Comparison of ENCODE assay signal across 27 cellular contexts in the genomic region with DNA sequence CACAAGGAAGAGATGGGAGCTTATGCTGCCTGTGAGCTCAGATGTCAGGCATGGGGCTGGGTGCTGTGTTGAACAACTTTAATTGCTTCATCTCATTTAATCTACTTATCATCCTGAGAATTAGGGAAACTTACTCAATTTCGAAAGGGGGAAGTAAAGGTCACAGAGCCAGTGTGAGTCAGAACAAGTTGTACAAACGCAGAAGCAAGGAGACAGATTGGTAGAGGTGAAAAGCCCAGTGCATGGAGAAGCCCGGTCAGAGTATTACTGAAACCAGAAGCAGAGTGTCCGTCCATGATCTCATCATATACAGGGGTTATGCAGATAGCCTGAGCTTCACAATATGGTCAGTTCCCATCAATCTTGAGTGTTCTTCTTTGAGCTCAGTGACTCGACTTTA.
DNase-seq lines count a peak whose midpoint lies in the region; ATAC-seq, FAIRE-seq and TF ChIP-seq lines count a peak whose summit lies in the region.
"Had no signal": no experiment of that assay in that cellular context is flagged by ENCODE, and none has a peak within 500 bp of the region (broad histone marks: within the 10 kb centered on the region; RNA-seq: fewer than 3 reads in every experiment).

No MANE protein-coding gene starts in this region.

- DNase-seq in right lobe of liver, result no peak
- no peak for DNase-seq in HepG2 (ENCODE audit: low spot score)
- DNase-seq in SKM-1 (lab: John Stamatoyannopoulos, UW; ENCODE audit: unreplicated experiment), result peak; percentile 66
- peak; percentile 38 for DNase-seq in hepatocyte (ENCODE audit: low spot score)
- DNase-seq in Ammon's horn (ENCODE audit: low spot score), result no peak
- DNase-seq in stimulated activated CD4-positive, alpha-beta T cell treated with anti-CD3 and anti-CD28 coated beads, Interleukin-4, amount 100 ng/mL, for 1 hour, result no peak
- DNase-seq: activated CD4-positive, alpha-beta T cell treated with anti-CD3 and anti-CD28 coated beads for 36 hours; activated CD8-positive, alpha-beta memory T cell treated with anti-CD3 and anti-CD28 coated beads for 24 hours; activated naive CD4-positive, alpha-beta T cell treated with Interleukin-2 at 50 U/mL for 16 hours; activated T-cell treated with anti-CD3 and anti-CD28 coated beads, Interleukin-2, amount 50 U/mL, for 4 hours; adrenal gland; BE2C; cortex of kidney; DMS79 treated with DMSO at 0.1 percent for 48 hours; kidney glomerular epithelial cell; NCI-H1105; NCI-H2081; NCI-H82; stimulated activated CD4-positive, alpha-beta T cell treated with anti-CD3 and anti-CD28 coated beads, Interleukin-1b, Interleukin-23, amount 100 ng/mL, for 48 hours; T-helper 2 cell had no signal

- 24% methylated on average over 5 of the region's 5 CpGs for WGBS in right lobe of liver (ENCODE audit: insufficient coverage, low coverage, low lambda C conversion rate, missing lambda C conversion rate)
- 6% methylated on average over 5 of the region's 5 CpGs for WGBS in HepG2 (ENCODE audit: low lambda C conversion rate)
- WGBS in hepatocyte (ENCODE audit: low lambda C conversion rate, missing lambda C conversion rate), result 58% methylated on average over 5 of the region's 5 CpGs

- peak in 3 of 4 donors; percentile 21 to 54 (median 52) for ATAC-seq in right lobe of liver
- no peak for ATAC-seq in HepG2
- no peak for ATAC-seq in HG02885 (IDR thresholded peaks at IDR 0.05; ENCODE audit: poor library complexity, unreplicated experiment)
- ATAC-seq in GM21717 (IDR thresholded peaks at IDR 0.05; ENCODE audit: unreplicated experiment), result no peak
- ATAC-seq: activated CD4-positive, alpha-beta T cell treated with anti-CD3 and anti-CD28 coated beads for 36 hours; activated T-cell treated with anti-CD3 and anti-CD28 coated beads, Interleukin-2, amount 50 U/mL, for 4 hours had no signal

- H3K9me2 ChIP-seq in hepatocyte (replicated peaks; ENCODE audit: insufficient read depth), result no peaks in the 10 kb centered on the region

- H3K9me3 ChIP-seq in right lobe of liver, result no peaks in the 10 kb centered on the region
- H3K9me3 ChIP-seq in HepG2 (ENCODE audit: low read length), result no peaks in the 10 kb centered on the region
- H3K9me3 ChIP-seq in hepatocyte (ENCODE audit: low read depth), result no peaks in the 10 kb centered on the region
- H3K9me3 ChIP-seq: adrenal gland, BE2C, neutrophil, upper lobe of left lung had no signal

- no peak for FAIRE-seq in HepG2 (lab: Jason Lieb, UNC)
- FAIRE-seq: endometrium, RCC 7860 had no signal

- H3K27ac ChIP-seq in right lobe of liver, result no peak overlapping the region
- H3K27ac ChIP-seq in HepG2 (ENCODE audit: extremely low read length, insufficient read depth, low read length), result no peak overlapping the region
- no peak overlapping the region for H3K27ac ChIP-seq in hepatocyte
- H3K27ac ChIP-seq: adrenal gland, neutrophil, skin epidermis, upper lobe of left lung had no signal

- no peak for TF ChIP-seq RAD21 in HepG2 (CRISPR knock-in tag; IDR thresholded peaks at IDR 0.05)

- in situ Hi-C loops in HepG2 (cut with HindIII; ENCODE audit: extremely low pct_ligation_motif_present, low pct_unique_long_range_greater_than_20kb), result no loop called here

- TF ChIP-seq CTCF in right lobe of liver (IDR thresholded peaks at IDR 0.05) (no peak), HepG2 (CRISPR knock-in tag; IDR thresholded peaks at IDR 0.05) (no peak), hepatocyte (IDR thresholded peaks at IDR 0.05; ENCODE audit: poor library complexity) (no peak)

- no peak overlapping the region for H2AFZ ChIP-seq in HepG2 (ENCODE audit: low read length)
- H2AFZ ChIP-seq in hepatocyte, result no peak overlapping the region

- no peaks in the 10 kb centered on the region for H3K27me3 ChIP-seq in right lobe of liver
- no peaks in the 10 kb centered on the region; a peak in 2 of 5 replicates for H3K27me3 ChIP-seq in HepG2 (ENCODE audit: control insufficient read depth in 1 of 2, insufficient read depth in 2 of 2, low read length in 2 of 2)
- H3K27me3 ChIP-seq in hepatocyte, result no peaks in the 10 kb centered on the region
- H3K27me3 ChIP-seq: adrenal gland, BE2C, neutrophil, upper lobe of left lung had no signal

- CTCF ChIA-PET in HepG2 (lab: Yijun Ruan, JAX; ENCODE audit: low intra/inter-chr PET ratio, low total read pairs), result no interaction called here

- intact Hi-C loops in right lobe of liver (cut with DNase I), result no loop called here
- intact Hi-C loops in HepG2 (cut with micrococcal nuclease; ENCODE audit: unreplicated experiment), result no loop called here

- H3K4me3 ChIP-seq in right lobe of liver (no peak overlapping the region), HepG2 (replicated peaks in 1 of 3; ENCODE audit: insufficient read depth in 1 of 3, low read depth in 2 of 3, low read length in 3 of 3) (no peak overlapping the region), hepatocyte (no peak overlapping the region)
- H3K4me3 ChIP-seq: adrenal gland, skin epidermis, upper lobe of left lung had no signal

- no peak overlapping the region for H3K9ac ChIP-seq in HepG2 (ENCODE audit: insufficient read depth, low read depth, low read length)

- TF ChIP-seq POLR2A in right lobe of liver (IDR thresholded peaks at IDR 0.05), result no peak
- TF ChIP-seq POLR2A in HepG2 (IDR thresholded peaks at IDR 0.05; ENCODE audit: insufficient read depth in 1 of 2, low read depth in 2 of 2, low read length in 2 of 2), result no peak

- H3K4me1 ChIP-seq in right lobe of liver, result no peaks in the 10 kb centered on the region
- no peaks in the 10 kb centered on the region for H3K4me1 ChIP-seq in HepG2 (ENCODE audit: insufficient read depth, low read length)
- H3K4me1 ChIP-seq in hepatocyte (ENCODE audit: insufficient read depth), result no peaks in the 10 kb centered on the region
- H3K4me1 ChIP-seq: adrenal gland, BE2C, upper lobe of left lung had no signal

- TF ChIP-seq EP300 in HepG2 (IDR thresholded peaks at IDR 0.05; ENCODE audit: low read depth in 2 of 2, low read length in 2 of 2), result no peak
- no peak for TF ChIP-seq EP300 in HepG2 (CRISPR knock-in tag; IDR thresholded peaks at IDR 0.05; ENCODE audit: borderline replicate concordance)

- H3K4me2 ChIP-seq in HepG2 (ENCODE audit: low read depth, low read length) (no peak overlapping the region), hepatocyte (no peak overlapping the region)

- POLR2A ChIA-PET in HepG2 (lab: Yijun Ruan, JAX), result no interaction called here

- H4K20me1 ChIP-seq in HepG2 (ENCODE audit: insufficient read depth, low read length) (no peaks in the 10 kb centered on the region), hepatocyte (ENCODE audit: insufficient read depth, poor library complexity, severe bottlenecking) (no peaks in the 10 kb centered on the region)

- no peaks in the 10 kb centered on the region for H3K79me2 ChIP-seq in HepG2 (ENCODE audit: insufficient read depth, low read length)
- H3K79me2 ChIP-seq in hepatocyte, result no peaks in the 10 kb centered on the region

- BruUV-seq in HepG2 (replicated peaks; lab: Mats Ljungman, UMichigan), result no TSS peak

- H3K36me3 ChIP-seq in right lobe of liver, result no peaks in the 10 kb centered on the region
- no peaks in the 10 kb centered on the region for H3K36me3 ChIP-seq in HepG2 (replicated peaks in 1 of 2; ENCODE audit: control insufficient read depth in 1 of 2, insufficient read depth in 2 of 2, low read length in 2 of 2)
- H3K36me3 ChIP-seq in hepatocyte (replicated peaks; ENCODE audit: insufficient read depth, low read depth), result no peaks in the 10 kb centered on the region
- H3K36me3 ChIP-seq: adrenal gland, BE2C, neutrophil, upper lobe of left lung had no signal

TF ChIP-seq in HepG2, 621 proteins besides CTCF, POLR2A, EP300 and RAD21:
- no peak for TF ChIP-seq KDM1A (CRISPR knock-in tag; IDR thresholded peaks at IDR 0.05)
- TF ChIP-seq PHB2 (IDR thresholded peaks at IDR 0.05; ENCODE audit: partially characterized antibody), result no peak
- TF ChIP-seq CEBPB (IDR thresholded peaks at IDR 0.05; ENCODE audit: borderline replicate concordance, low read depth, low read length), result no peak
- no peak for TF ChIP-seq RFX3 (CRISPR knock-in tag; IDR thresholded peaks at IDR 0.05)
- no peak for TF ChIP-seq RORA (CRISPR knock-in tag; IDR thresholded peaks at IDR 0.05)
- TF ChIP-seq, protein P1, sequence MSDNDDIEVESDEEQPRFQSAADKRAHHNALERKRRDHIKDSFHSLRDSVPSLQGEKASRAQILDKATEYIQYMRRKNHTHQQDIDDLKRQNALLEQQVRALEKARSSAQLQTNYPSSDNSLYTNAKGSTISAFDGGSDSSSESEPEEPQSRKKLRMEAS (IDR thresholded peaks at IDR 0.05), result no peak
- TF ChIP-seq, protein P2, sequence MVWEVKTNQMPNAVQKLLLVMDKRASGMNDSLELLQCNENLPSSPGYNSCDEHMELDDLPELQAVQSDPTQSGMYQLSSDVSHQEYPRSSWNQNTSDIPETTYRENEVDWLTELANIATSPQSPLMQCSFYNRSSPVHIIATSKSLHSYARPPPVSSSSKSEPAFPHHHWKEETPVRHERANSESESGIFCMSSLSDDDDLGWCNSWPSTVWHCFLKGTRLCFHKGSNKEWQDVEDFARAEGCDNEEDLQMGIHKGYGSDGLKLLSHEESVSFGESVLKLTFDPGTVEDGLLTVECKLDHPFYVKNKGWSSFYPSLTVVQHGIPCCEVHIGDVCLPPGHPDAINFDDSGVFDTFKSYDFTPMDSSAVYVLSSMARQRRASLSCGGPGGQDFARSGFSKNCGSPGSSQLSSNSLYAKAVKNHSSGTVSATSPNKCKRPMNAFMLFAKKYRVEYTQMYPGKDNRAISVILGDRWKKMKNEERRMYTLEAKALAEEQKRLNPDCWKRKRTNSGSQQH (CRISPR knock-in tag; IDR thresholded peaks at IDR 0.05; ENCODE audit: low read depth), result no peak
- TF ChIP-seq MYNN (CRISPR knock-in tag; IDR thresholded peaks at IDR 0.05; ENCODE audit: low read depth), result no peak

Comparison
In these comparisons a context has a peak if more than half of its experiments do, and no peak if none do; other contexts are left out.
1. ATAC-seq: peak in right lobe of liver (3 of 4); none in HepG2 (single experiment), HG02885 (single experiment) and GM21717 (single experiment).
2. DNase-seq: peak in SKM-1 (single experiment) and hepatocyte (single experiment); none in right lobe of liver (0 of 3), HepG2 (single experiment), Ammon's horn (single experiment) and stimulated activated CD4-positive, alpha-beta T cell treated with anti-CD3 and anti-CD28 coated beads, Interleukin-4, amount 100 ng/mL, for 1 hour (single experiment).